ENCODE assay signal across 17 cellular contexts in the genomic region with DNA sequence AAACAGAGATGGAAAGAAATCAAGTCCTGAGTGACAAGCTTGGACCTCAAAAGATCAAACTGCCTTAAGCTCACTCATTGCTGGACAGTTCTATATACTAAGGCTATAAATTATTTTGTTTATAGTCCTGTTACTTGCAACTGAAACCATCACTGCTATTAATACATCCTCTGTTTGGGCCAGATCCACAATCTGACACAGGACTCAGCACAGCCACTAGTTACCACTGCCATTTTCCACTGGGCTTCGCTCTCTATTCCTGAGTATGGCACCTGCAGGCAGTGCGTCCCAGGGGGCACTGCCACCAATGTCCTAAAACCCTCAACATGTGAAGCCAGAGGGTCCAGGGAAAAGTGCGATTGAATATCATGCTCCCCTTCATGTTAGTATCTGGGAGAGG. TPM values are rescaled to one million over a fixed set of nuclear protein-coding genes. Genes with fewer than 3 reads are reported as not detected.
DNase-seq lines count a peak whose midpoint lies in the region; ATAC-seq and TF ChIP-seq lines count a peak whose summit lies in the region.
"Had no signal": no experiment of that assay in that cellular context is flagged by ENCODE, and none has a peak within 500 bp of the region (broad histone marks: within the 10 kb centered on the region; RNA-seq: fewer than 3 reads in every experiment).

No MANE protein-coding gene starts in this region.

- H3K9me3 ChIP-seq in neural progenitor cell (ENCODE audit: low read depth): no peaks in the 10 kb centered on the region
- H3K9me3 ChIP-seq: BLaER1 had no signal

- H3K36me3 Mint-ChIP-seq in osteocyte (ENCODE audit: unreplicated experiment) (no peaks in the 10 kb centered on the region), neural progenitor cell (no peaks in the 10 kb centered on the region)

- no peaks in the 10 kb centered on the region for H3K36me3 ChIP-seq in neural progenitor cell
- H3K36me3 ChIP-seq: BLaER1 had no signal

- DNase-seq in NCI-H1417 treated with DMSO at 0.1 percent for 48 hours (lab: John Stamatoyannopoulos, UW): peak; percentile 7
- no peak for DNase-seq in NCI-H1417 (lab: John Stamatoyannopoulos, UW)
- DNase-seq in SHP77 (lab: John Stamatoyannopoulos, UW): peak; percentile 63 to 74
- no peak for DNase-seq in SHP77 treated with DMSO at 0.1 percent for 48 hours (lab: John Stamatoyannopoulos, UW)
- peak; percentile 30 for DNase-seq in osteocyte (ENCODE audit: extremely low spot score, unreplicated experiment)
- no peak for DNase-seq in GM19238 (ENCODE audit: insufficient read length, low spot score)
- DNase-seq in neural progenitor cell (ENCODE audit: low spot score): no peak
- DNase-seq: ACHN; CD4-positive, alpha-beta T cell; Kasumi-1; NCI-H1694; NCI-H82; SW 1271 had no signal

- ATAC-seq in HG03175 (IDR thresholded peaks at IDR 0.05; ENCODE audit: unreplicated experiment): no peak
- ATAC-seq: Right ventricle myocardium inferior had no signal

- H3K4me1 Mint-ChIP-seq in osteocyte (ENCODE audit: unreplicated experiment) (no peaks in the 10 kb centered on the region), neural progenitor cell (peaks cover under 1% of the 10 kb centered on the region)

- TF ChIP-seq CTCF in osteocyte (IDR thresholded peaks at IDR 0.05): no peak
- no peak for TF ChIP-seq CTCF in neural progenitor cell (IDR thresholded peaks at IDR 0.05)

- H3K27me3 ChIP-seq in neural progenitor cell: no peaks in the 10 kb centered on the region
- H3K27me3 ChIP-seq: BLaER1 had no signal

- no peaks in the 10 kb centered on the region for H4K20me1 ChIP-seq in neural progenitor cell (ENCODE audit: low read depth)
- H4K20me1 ChIP-seq: BLaER1 had no signal

- no peak overlapping the region for H3K27ac Mint-ChIP-seq in osteocyte (ENCODE audit: unreplicated experiment)
- no peak overlapping the region for H3K27ac Mint-ChIP-seq in neural progenitor cell
- H3K27ac Mint-ChIP-seq: CD4-positive, alpha-beta T cell had no signal

- no peak overlapping the region for H3K4me3 Mint-ChIP-seq in osteocyte (ENCODE audit: unreplicated experiment)
- no peak overlapping the region for H3K4me3 Mint-ChIP-seq in neural progenitor cell
- H3K4me3 Mint-ChIP-seq: CD4-positive, alpha-beta T cell had no signal

- no peak overlapping the region for H3K9ac ChIP-seq in neural progenitor cell
- H3K9ac ChIP-seq: BLaER1 had no signal

- H3K27ac ChIP-seq in neural progenitor cell: no peak overlapping the region
- H3K27ac ChIP-seq: 22Rv1, BLaER1 had no signal

- no peaks in the 10 kb centered on the region for H3K4me1 ChIP-seq in neural progenitor cell
- H3K4me1 ChIP-seq: BLaER1 had no signal

- peaks cover 38% of the 10 kb centered on the region for H3K27me3 Mint-ChIP-seq in osteocyte (ENCODE audit: unreplicated experiment)
- H3K27me3 Mint-ChIP-seq in neural progenitor cell (ENCODE audit: insufficient read depth, low read depth): peaks cover 4% of the 10 kb centered on the region

- H3K4me2 ChIP-seq in neural progenitor cell: no peak overlapping the region
- H3K4me2 ChIP-seq: BLaER1 had no signal

- no peaks in the 10 kb centered on the region for H3K79me2 ChIP-seq in neural progenitor cell (ENCODE audit: low read depth)

- H2AFZ ChIP-seq in neural progenitor cell (replicated peaks): no peak overlapping the region

- no peak overlapping the region for H3K4me3 ChIP-seq in neural progenitor cell
- H3K4me3 ChIP-seq: BLaER1 had no signal

- no peaks in the 10 kb centered on the region for H3F3A ChIP-seq in neural progenitor cell (ENCODE audit: low read depth)

- H3K9me3 Mint-ChIP-seq in osteocyte (ENCODE audit: unreplicated experiment) (no peaks in the 10 kb centered on the region), neural progenitor cell (no peaks in the 10 kb centered on the region)
- H3K9me3 Mint-ChIP-seq: CD4-positive, alpha-beta T cell had no signal

RNA-seq across cellular contexts. Expression of gene CYP26B1, which starts 52.3 kb away (rescaled TPM):
- 0.89 and 1.3 TPM in 2 replicates for total RNA-seq in osteocyte
- total RNA-seq in neural progenitor cell (ENCODE audit: low replicate concordance): 0.21 and 1.2 TPM in 2 replicates

Comparison
In these comparisons a context has a peak if more than half of its experiments do, and no peak if none do; other contexts are left out.
1. DNase-seq: peak in NCI-H1417 treated with DMSO at 0.1 percent for 48 hours (single experiment), SHP77 (2 of 2) and osteocyte (single experiment); none in NCI-H1417 (0 of 3), SHP77 treated with DMSO at 0.1 percent for 48 hours (single experiment), GM19238 (single experiment) and neural progenitor cell (single experiment).